13 cellular contexts compared by ENCODE assay signal in the genomic region with DNA sequence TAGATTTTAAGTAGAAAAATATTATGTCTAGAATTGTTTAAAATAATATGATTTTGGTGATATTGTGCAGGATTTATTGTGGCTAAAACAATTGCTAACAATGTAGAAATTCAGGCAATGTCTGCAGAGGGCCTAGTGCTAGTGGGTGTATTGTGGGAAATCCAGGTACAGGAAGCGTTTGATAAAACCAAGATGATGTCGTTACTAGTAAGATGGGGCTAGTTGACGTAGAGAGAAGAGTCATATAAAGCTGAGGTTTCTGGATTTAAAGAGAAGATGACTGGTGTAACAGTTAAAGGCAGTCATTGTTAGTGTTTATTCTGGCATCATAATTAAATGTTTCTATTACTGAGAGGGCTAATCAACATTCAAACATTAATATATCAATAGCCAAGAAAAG. TPM values are rescaled to one million over a fixed set of nuclear protein-coding genes. Genes with fewer than 3 reads are reported as not detected.
DNase-seq lines count a peak whose midpoint lies in the region; ATAC-seq and TF ChIP-seq lines count a peak whose summit lies in the region.
"Had no signal": no experiment of that assay in that cellular context is flagged by ENCODE, and none has a peak within 500 bp of the region (broad histone marks: within the 10 kb centered on the region; RNA-seq: fewer than 3 reads in every experiment).

No MANE protein-coding gene starts in this region.

- no peak for DNase-seq in activated T-cell treated with anti-CD3 and anti-CD28 coated beads, Interleukin-2, amount 50 U/mL, for 24 hours
- DNase-seq in activated T-cell treated with anti-CD3 and anti-CD28 coated beads for 4 hours: no peak
- no peak for DNase-seq in T-helper 17 cell
- DNase-seq in endodermal cell: no peak
- no peak for DNase-seq in stimulated activated effector memory CD8-positive, alpha-beta T cell treated with anti-CD3 and anti-CD28 coated beads, Interleukin-12 subunit alpha, Interleukin-12 subunit beta, amount 100 ng/mL, for 72 hours (ENCODE audit: low spot score in 2 of 2)
- DNase-seq in DMS153 (lab: John Stamatoyannopoulos, UW): no peak
- DNase-seq: effector CD8-positive, alpha-beta T cell; sigmoid colon; stimulated activated naive B cell treated with anti-CD40 and anti-IgM and Interleukin-4, amounts not matched to agents 10 μg/mL and 1 μg/mL and 100 μg/mL, for 72 hours had no signal

- ATAC-seq in T-helper 17 cell (peak; percentile 94), GM21529 (IDR thresholded peaks at IDR 0.05; ENCODE audit: unreplicated experiment) (no peak), HG03469 (IDR thresholded peaks at IDR 0.05; ENCODE audit: unreplicated experiment) (no peak)
- peak; percentile 93 for ATAC-seq in stimulated activated effector memory CD8-positive, alpha-beta T cell treated with anti-CD3 and anti-CD28 coated beads, Interleukin-12 subunit alpha, Interleukin-12 subunit beta, amount 100 ng/mL, for 72 hours
- ATAC-seq: HepG2; stimulated activated naive B cell treated with anti-CD40 and anti-IgM and Interleukin-4, amounts not matched to agents 10 μg/mL and 1 μg/mL and 100 μg/mL, for 72 hours had no signal

- H3K9me3 Mint-ChIP-seq in activated T-cell treated with anti-CD3 and anti-CD28 coated beads, Interleukin-2, amount 50 U/mL, for 24 hours: no peaks in the 10 kb centered on the region
- H3K9me3 Mint-ChIP-seq in endodermal cell: no peaks in the 10 kb centered on the region
- H3K9me3 Mint-ChIP-seq in stimulated activated effector memory CD8-positive, alpha-beta T cell treated with anti-CD3 and anti-CD28 coated beads, Interleukin-12 subunit alpha, Interleukin-12 subunit beta, amount 100 ng/mL, for 72 hours: no peaks in the 10 kb centered on the region

- H3K36me3 Mint-ChIP-seq in activated T-cell treated with anti-CD3 and anti-CD28 coated beads, Interleukin-2, amount 50 U/mL, for 24 hours (ENCODE audit: low read depth): peaks cover 17% of the 10 kb centered on the region
- no peaks in the 10 kb centered on the region for H3K36me3 Mint-ChIP-seq in T-helper 17 cell (ENCODE audit: low read depth)
- H3K36me3 Mint-ChIP-seq in endodermal cell (ENCODE audit: low read depth): no peaks in the 10 kb centered on the region
- no peaks in the 10 kb centered on the region for H3K36me3 Mint-ChIP-seq in stimulated activated effector memory CD8-positive, alpha-beta T cell treated with anti-CD3 and anti-CD28 coated beads, Interleukin-12 subunit alpha, Interleukin-12 subunit beta, amount 100 ng/mL, for 72 hours

- H3K9me3 ChIP-seq in T-helper 17 cell (ENCODE audit: control insufficient read depth, low read length, poor library complexity, severe bottlenecking) (no peaks in the 10 kb centered on the region), endodermal cell (ENCODE audit: control insufficient read depth, low read length) (no peaks in the 10 kb centered on the region)
- H3K9me3 ChIP-seq: neutrophil, sigmoid colon had no signal

- no peak for TF ChIP-seq CTCF in endodermal cell (conservative IDR thresholded peaks at IDR 0.05)

- H3K4me3 ChIP-seq in endodermal cell (ENCODE audit: low read length): no peak overlapping the region
- H3K4me3 ChIP-seq: sigmoid colon had no signal

- peaks cover 3% of the 10 kb centered on the region for H3K36me3 ChIP-seq in endodermal cell (ENCODE audit: control insufficient read depth, insufficient read depth, low read length)
- H3K36me3 ChIP-seq: neutrophil, sigmoid colon had no signal

- no peaks in the 10 kb centered on the region for H3K27me3 ChIP-seq in endodermal cell (ENCODE audit: control insufficient read depth, insufficient read depth, low read length, poor library complexity, severe bottlenecking)
- H3K27me3 ChIP-seq: neutrophil, sigmoid colon had no signal

- no peaks in the 10 kb centered on the region for H3K4me1 ChIP-seq in endodermal cell (ENCODE audit: control insufficient read depth, insufficient read depth, low read length)

- H3K9ac ChIP-seq in endodermal cell (ENCODE audit: extremely low read depth, low read length, poor library complexity, severe bottlenecking): no peak overlapping the region

- peaks cover 56% of the 10 kb centered on the region for H3K4me1 Mint-ChIP-seq in activated T-cell treated with anti-CD3 and anti-CD28 coated beads, Interleukin-2, amount 50 U/mL, for 24 hours (ENCODE audit: low read depth)
- peaks cover 23% of the 10 kb centered on the region for H3K4me1 Mint-ChIP-seq in T-helper 17 cell
- H3K4me1 Mint-ChIP-seq in endodermal cell: peaks cover 7% of the 10 kb centered on the region
- peaks cover 33% of the 10 kb centered on the region for H3K4me1 Mint-ChIP-seq in stimulated activated effector memory CD8-positive, alpha-beta T cell treated with anti-CD3 and anti-CD28 coated beads, Interleukin-12 subunit alpha, Interleukin-12 subunit beta, amount 100 ng/mL, for 72 hours

- no peak overlapping the region for H3K27ac ChIP-seq in endodermal cell (ENCODE audit: low read depth, low read length)
- H3K27ac ChIP-seq: neutrophil, sigmoid colon had no signal

- no peaks in the 10 kb centered on the region for H3K27me3 Mint-ChIP-seq in activated T-cell treated with anti-CD3 and anti-CD28 coated beads, Interleukin-2, amount 50 U/mL, for 24 hours
- H3K27me3 Mint-ChIP-seq in T-helper 17 cell (no peaks in the 10 kb centered on the region), endodermal cell (ENCODE audit: insufficient read depth) (no peaks in the 10 kb centered on the region)
- H3K27me3 Mint-ChIP-seq: stimulated activated naive B cell treated with anti-CD40 and anti-IgM and Interleukin-4, amounts not matched to agents 10 μg/mL and 1 μg/mL and 100 μg/mL, for 72 hours had no signal

- 93 to 95% methylated on average over 3 of the region's 3 CpGs for WGBS in endodermal cell (ENCODE audit: insufficient coverage in 1 of 2, insufficient read length in 1 of 2), 2 experiments

- H3K27ac Mint-ChIP-seq in activated T-cell treated with anti-CD3 and anti-CD28 coated beads, Interleukin-2, amount 50 U/mL, for 24 hours: peak overlapping the region; percentile 24
- H3K27ac Mint-ChIP-seq in T-helper 17 cell (peak overlapping the region; percentile 67), endodermal cell (peak overlapping the region; percentile 64)
- no peak overlapping the region for H3K27ac Mint-ChIP-seq in stimulated activated effector memory CD8-positive, alpha-beta T cell treated with anti-CD3 and anti-CD28 coated beads, Interleukin-12 subunit alpha, Interleukin-12 subunit beta, amount 100 ng/mL, for 72 hours

- H3K4me3 Mint-ChIP-seq in activated T-cell treated with anti-CD3 and anti-CD28 coated beads, Interleukin-2, amount 50 U/mL, for 24 hours: no peak overlapping the region
- H3K4me3 Mint-ChIP-seq in T-helper 17 cell (peak overlapping the region; percentile 45), endodermal cell (no peak overlapping the region)
- no peak overlapping the region for H3K4me3 Mint-ChIP-seq in stimulated activated effector memory CD8-positive, alpha-beta T cell treated with anti-CD3 and anti-CD28 coated beads, Interleukin-12 subunit alpha, Interleukin-12 subunit beta, amount 100 ng/mL, for 72 hours
- H3K4me3 Mint-ChIP-seq: stimulated activated naive B cell treated with anti-CD40 and anti-IgM and Interleukin-4, amounts not matched to agents 10 μg/mL and 1 μg/mL and 100 μg/mL, for 72 hours had no signal

RNA-seq across cellular contexts. Expression of a gene that starts 43.5 kb away (rescaled TPM):
- total RNA-seq in T-helper 17 cell: 10 to 100 TPM; 34.7 to 36.8 TPM
- 10 to 100 TPM; 23.6 to 36.7 TPM for total RNA-seq in endodermal cell
- polyA plus RNA-seq in endodermal cell (2013, experiment 1 of 2): 37.2 TPM
- 39.2 TPM for polyA plus RNA-seq in endodermal cell (2013, experiment 2 of 2)

RNA-seq across cellular contexts. Expression of a gene that starts 43.9 kb away (rescaled TPM):
- total RNA-seq in T-helper 17 cell (10 to 100 TPM; 21.1 to 27.8 TPM), endodermal cell (10 to 100 TPM; 47.2 to 53.5 TPM)
- 72.4 TPM for polyA plus RNA-seq in endodermal cell (2013, experiment 1 of 2)
- polyA plus RNA-seq in endodermal cell (2013, experiment 2 of 2): 64.9 TPM

Comparison
In these comparisons a context has a peak if more than half of its experiments do, and no peak if none do; other contexts are left out.
1. ATAC-seq: peak in T-helper 17 cell (single experiment) and stimulated activated effector memory CD8-positive, alpha-beta T cell treated with anti-CD3 and anti-CD28 coated beads, Interleukin-12 subunit alpha, Interleukin-12 subunit beta, amount 100 ng/mL, for 72 hours (single experiment); none in GM21529 (single experiment) and HG03469 (single experiment).